29 cellular contexts compared by ENCODE assay signal in genomic region chr14:40317690-40318089, GRCh38.
DNase-seq lines count a peak whose midpoint lies in the region; ATAC-seq and TF ChIP-seq lines count a peak whose summit lies in the region.
"Had no signal": no experiment of that assay in that cellular context is flagged by ENCODE, and none has a peak within 500 bp of the region (broad histone marks: within the 10 kb centered on the region; RNA-seq: fewer than 3 reads in every experiment).

No MANE protein-coding gene starts in this region.

- no peak overlapping the region for H2AFZ ChIP-seq in PC-3 (ENCODE audit: low read length)
- H2AFZ ChIP-seq in SU-DHL-6 (ENCODE audit: low read depth, low read length, severe bottlenecking) = peak overlapping the region; percentile 5

- no peak overlapping the region for H3K27ac ChIP-seq in PC-3 (ENCODE audit: low read length)
- H3K27ac ChIP-seq in SU-DHL-6 (ENCODE audit: low read depth, low read length) = no peak overlapping the region
- H3K27ac ChIP-seq: 22Rv1; A549; BLaER1; BLaER1 treated with 17β-estradiol and CSF1 and Interleukin-3, amounts not matched to agents 10 nM and 100 nM; C4-2B had no signal

- no peak overlapping the region for H3K4me2 ChIP-seq in PC-3 (ENCODE audit: low read length)
- no peak overlapping the region for H3K4me2 ChIP-seq in SU-DHL-6 (ENCODE audit: low read depth, low read length, poor library complexity, severe bottlenecking)
- H3K4me2 ChIP-seq: A549; BLaER1; BLaER1 treated with 17β-estradiol and CSF1 and Interleukin-3, amounts not matched to agents 10 nM and 100 nM had no signal

- H3K9me3 ChIP-seq in PC-3 (ENCODE audit: low read length) (no peaks in the 10 kb centered on the region), SU-DHL-6 (ENCODE audit: insufficient read depth, low read length) (no peaks in the 10 kb centered on the region)
- H3K9me3 ChIP-seq: A549, BE2C, BLaER1, Caco-2 had no signal

- H3K36me3 ChIP-seq in PC-3 (ENCODE audit: low read depth, low read length) = no peaks in the 10 kb centered on the region
- no peaks in the 10 kb centered on the region; the same call in 1 of the 2 replicates for H3K36me3 ChIP-seq in SU-DHL-6 (ENCODE audit: low read length)
- H3K36me3 ChIP-seq: BE2C; BLaER1; BLaER1 treated with 17β-estradiol and CSF1 and Interleukin-3, amounts not matched to agents 10 nM and 100 nM had no signal

- H3K4me3 ChIP-seq in PC-3 (ENCODE audit: low read length) (no peak overlapping the region), SU-DHL-6 (ENCODE audit: insufficient read depth, low read length, poor library complexity, severe bottlenecking) (no peak overlapping the region)
- H3K4me3 ChIP-seq: A549; BLaER1; BLaER1 treated with 17β-estradiol and CSF1 and Interleukin-3, amounts not matched to agents 10 nM and 100 nM had no signal

- H3F3A ChIP-seq in PC-3 (ENCODE audit: low read length, unreplicated experiment) (peaks cover 1% of the 10 kb centered on the region), SU-DHL-6 (ENCODE audit: insufficient read depth) (no peaks in the 10 kb centered on the region)

- H3K9me2 ChIP-seq in PC-3 (replicated peaks; ENCODE audit: low read length) (no peaks in the 10 kb centered on the region), SU-DHL-6 (replicated peaks; ENCODE audit: insufficient read depth, low read length) (no peaks in the 10 kb centered on the region)

- H3K79me2 ChIP-seq in PC-3 (ENCODE audit: low read length) (no peaks in the 10 kb centered on the region), SU-DHL-6 (ENCODE audit: insufficient read depth, low read length) (no peaks in the 10 kb centered on the region)

- H3K9ac ChIP-seq in PC-3 (ENCODE audit: low read length) (no peak overlapping the region), SU-DHL-6 (ENCODE audit: low read length) (no peak overlapping the region)
- H3K9ac ChIP-seq: BLaER1; BLaER1 treated with 17β-estradiol and CSF1 and Interleukin-3, amounts not matched to agents 10 nM and 100 nM had no signal

- no TSS peak for BruUV-seq in PC-3 (replicated peaks; lab: Mats Ljungman, UMichigan)

- CTCF ChIA-PET in PC-3 (lab: Charles Lee) = no interaction called here

- no peaks in the 10 kb centered on the region for H4K20me1 ChIP-seq in PC-3 (ENCODE audit: low read length)
- no peaks in the 10 kb centered on the region for H4K20me1 ChIP-seq in SU-DHL-6 (ENCODE audit: low read depth, low read length)
- H4K20me1 ChIP-seq: BLaER1; BLaER1 treated with 17β-estradiol and CSF1 and Interleukin-3, amounts not matched to agents 10 nM and 100 nM had no signal

- POLR2A ChIA-PET in PC-3 (lab: Charles Lee; ENCODE audit: unreplicated experiment) = no interaction called here

- H3K4me1 ChIP-seq in PC-3 (ENCODE audit: insufficient read depth, low read length) = peaks cover 3% of the 10 kb centered on the region
- H3K4me1 ChIP-seq: A549, BE2C, BLaER1, Caco-2 had no signal

- TF ChIP-seq CTCF in PC-3 (conservative IDR thresholded peaks at IDR 0.05; ENCODE audit: low read depth, low read length) = no peak
- TF ChIP-seq CTCF in SU-DHL-6 (IDR thresholded peaks at IDR 0.05; ENCODE audit: insufficient read depth, low read length, poor library complexity, severe bottlenecking) = no peak

- ATAC-seq in PC-3 = peak; percentile 76
- ATAC-seq: A549; CD8-positive, alpha-beta T cell had no signal

- intact Hi-C loops in PC-3 (cut with micrococcal nuclease) = no loop called here
- intact Hi-C loops in posterior cingulate gyrus (cut with DNase I) = no loop called here

- H3K27me3 ChIP-seq in PC-3 (ENCODE audit: low read length) (no peaks in the 10 kb centered on the region), SU-DHL-6 (ENCODE audit: low read length) (no peaks in the 10 kb centered on the region)
- H3K27me3 ChIP-seq: BE2C; BLaER1; BLaER1 treated with 17β-estradiol and CSF1 and Interleukin-3, amounts not matched to agents 10 nM and 100 nM had no signal

- peak; percentile 51 for DNase-seq in PC-3
- no peak for DNase-seq in LoVo (ENCODE audit: low spot score)
- no peak for DNase-seq in posterior cingulate gyrus
- DNase-seq: 8988T; ACHN; AML-193; BE2C; C1 segment of cervical spinal cord; Caco-2; Calu3; CD4-positive, alpha-beta memory T cell; CD4-positive, alpha-beta T cell; CD4-positive, CD25-positive, alpha-beta regulatory T cell; CD8-positive, alpha-beta memory T cell; CD8-positive, alpha-beta T cell; COR-L47; DMS 273 treated with DMSO at 0.1 percent for 48 hours; DMS153; DMS53; DMS79; DMS79 treated with DMSO at 0.1 percent for 48 hours; DND-41; EL had no signal
